In genomic region chr2:105752691-105753090, GRCh38 we compare ENCODE assay signal across 25 cellular contexts. TPM values are rescaled to one million over a fixed set of nuclear protein-coding genes. Genes with fewer than 3 reads are reported as not detected.
DNase-seq lines count a peak whose midpoint lies in the region; ATAC-seq and TF ChIP-seq lines count a peak whose summit lies in the region.
"Had no signal": no experiment of that assay in that cellular context is flagged by ENCODE, and none has a peak within 500 bp of the region (broad histone marks: within the 10 kb centered on the region; RNA-seq: fewer than 3 reads in every experiment).

No MANE protein-coding gene starts in this region.

- intact Hi-C loops in upper lobe of right lung (cut with DNase I), result no loop called here

- TF ChIP-seq CTCF in upper lobe of right lung (IDR thresholded peaks at IDR 0.05), result no peak

- H3K4me3 ChIP-seq in upper lobe of right lung, result no peak overlapping the region
- H3K4me3 ChIP-seq: heart right ventricle, SJSA1, testis had no signal

- H3K4me1 ChIP-seq in upper lobe of right lung, result peaks cover 34% of the 10 kb centered on the region

- H3K4me3 Mint-ChIP-seq in activated naive CD4-positive, alpha-beta T cell treated with anti-CD3 and anti-CD28 coated beads, Interleukin-2, amount 10 ng/mL, durations not matched to agents 7 days and 5 days, result no peak overlapping the region
- H3K4me3 Mint-ChIP-seq in T-helper 17 cell, result peak overlapping the region; percentile 86
- H3K4me3 Mint-ChIP-seq in activated naive CD8-positive, alpha-beta T cell treated with anti-CD3 and anti-CD28 coated beads, Interleukin-2, amount 10 ng/mL, durations not matched to agents 7 days and 5 days, result peak overlapping the region; percentile 58
- H3K4me3 Mint-ChIP-seq in stimulated activated effector memory CD8-positive, alpha-beta T cell treated with anti-CD3 and anti-CD28 coated beads, Interleukin-12 subunit alpha, Interleukin-12 subunit beta, amount 100 ng/mL, for 72 hours, result peak overlapping the region; percentile 67
- H3K4me3 Mint-ChIP-seq: nephron progenitor cell had no signal

- CTCF ChIA-PET in activated naive CD4-positive, alpha-beta T cell treated with anti-CD3 and anti-CD28 coated beads, Interleukin-2, amount 10 ng/mL, durations not matched to agents 7 days and 5 days (lab: Charles Lee), result interaction anchor here (1.1 to 1.5 kb wide), 2 partner anchors 22 to 176 kb away, joined by 4 to 5 read pairs; no protein-coding TSS in a partner anchor

- peak overlapping the region; percentile 98 for H3K27ac Mint-ChIP-seq in activated naive CD4-positive, alpha-beta T cell treated with anti-CD3 and anti-CD28 coated beads, Interleukin-2, amount 10 ng/mL, durations not matched to agents 7 days and 5 days
- H3K27ac Mint-ChIP-seq in T-helper 17 cell, result peak overlapping the region; percentile 99
- H3K27ac Mint-ChIP-seq in activated naive CD8-positive, alpha-beta T cell treated with anti-CD3 and anti-CD28 coated beads, Interleukin-2, amount 10 ng/mL, durations not matched to agents 7 days and 5 days, result peak overlapping the region; percentile 85
- H3K27ac Mint-ChIP-seq in stimulated activated effector memory CD8-positive, alpha-beta T cell treated with anti-CD3 and anti-CD28 coated beads, Interleukin-12 subunit alpha, Interleukin-12 subunit beta, amount 100 ng/mL, for 72 hours, result peak overlapping the region; percentile 83
- H3K27ac Mint-ChIP-seq: nephron progenitor cell had no signal

- H3K27me3 Mint-ChIP-seq in activated naive CD4-positive, alpha-beta T cell treated with anti-CD3 and anti-CD28 coated beads, Interleukin-2, amount 10 ng/mL, durations not matched to agents 7 days and 5 days, result no peaks in the 10 kb centered on the region
- H3K27me3 Mint-ChIP-seq in T-helper 17 cell, result no peaks in the 10 kb centered on the region
- H3K27me3 Mint-ChIP-seq in activated naive CD8-positive, alpha-beta T cell treated with anti-CD3 and anti-CD28 coated beads, Interleukin-2, amount 10 ng/mL, durations not matched to agents 7 days and 5 days, result no peaks in the 10 kb centered on the region

- peaks cover 3% of the 10 kb centered on the region for H3K9me3 Mint-ChIP-seq in activated naive CD4-positive, alpha-beta T cell treated with anti-CD3 and anti-CD28 coated beads, Interleukin-2, amount 10 ng/mL, durations not matched to agents 7 days and 5 days
- no peaks in the 10 kb centered on the region for H3K9me3 Mint-ChIP-seq in activated naive CD8-positive, alpha-beta T cell treated with anti-CD3 and anti-CD28 coated beads, Interleukin-2, amount 10 ng/mL, durations not matched to agents 7 days and 5 days
- H3K9me3 Mint-ChIP-seq in stimulated activated effector memory CD8-positive, alpha-beta T cell treated with anti-CD3 and anti-CD28 coated beads, Interleukin-12 subunit alpha, Interleukin-12 subunit beta, amount 100 ng/mL, for 72 hours, result no peaks in the 10 kb centered on the region

- no peaks in the 10 kb centered on the region for H3K27me3 ChIP-seq in upper lobe of right lung
- H3K27me3 ChIP-seq: heart right ventricle, SJSA1, testis had no signal

- H3K36me3 Mint-ChIP-seq in activated naive CD4-positive, alpha-beta T cell treated with anti-CD3 and anti-CD28 coated beads, Interleukin-2, amount 10 ng/mL, durations not matched to agents 7 days and 5 days, result peaks cover 71% of the 10 kb centered on the region
- peaks cover 15% of the 10 kb centered on the region for H3K36me3 Mint-ChIP-seq in T-helper 17 cell (ENCODE audit: low read depth)
- H3K36me3 Mint-ChIP-seq in activated naive CD8-positive, alpha-beta T cell treated with anti-CD3 and anti-CD28 coated beads, Interleukin-2, amount 10 ng/mL, durations not matched to agents 7 days and 5 days, result peaks cover 45% of the 10 kb centered on the region
- peaks cover 66% of the 10 kb centered on the region for H3K36me3 Mint-ChIP-seq in stimulated activated effector memory CD8-positive, alpha-beta T cell treated with anti-CD3 and anti-CD28 coated beads, Interleukin-12 subunit alpha, Interleukin-12 subunit beta, amount 100 ng/mL, for 72 hours

- DNase-seq in activated naive CD4-positive, alpha-beta T cell treated with anti-CD3 and anti-CD28 coated beads, Interleukin-2, amount 10 ng/mL, durations not matched to agents 7 days and 5 days, result no peak
- DNase-seq in activated naive CD4-positive, alpha-beta T cell treated with anti-CD3 and anti-CD28 coated beads, Interleukin-2, amount 50 U/mL, for 16 hours, result no peak
- DNase-seq in T-helper 17 cell (no peak), kidney glomerular epithelial cell (lab: John Stamatoyannopoulos, UW) (no peak), upper lobe of right lung (no peak)
- no peak for DNase-seq in activated naive CD8-positive, alpha-beta T cell treated with anti-CD3 and anti-CD28 coated beads, Interleukin-2, amount 10 ng/mL, durations not matched to agents 7 days and 5 days
- no peak for DNase-seq in stimulated activated effector memory CD8-positive, alpha-beta T cell treated with anti-CD3 and anti-CD28 coated beads, Interleukin-12 subunit alpha, Interleukin-12 subunit beta, amount 100 ng/mL, for 72 hours (ENCODE audit: low spot score in 2 of 2)
- DNase-seq: activated gamma-delta T cell; central memory CD4-positive, alpha-beta T cell; DMS153; heart right ventricle; mesendoderm; NCI-H510A treated with DMSO at 0.1 percent for 48 hours; nephron progenitor cell; stimulated activated CD4-positive, alpha-beta T cell treated with anti-CD3 and anti-CD28 coated beads, Interleukin-15, amount 100 ng/mL, for 24 hours; stimulated activated CD8-positive, alpha-beta memory T cell treated with anti-CD3 and anti-CD28 coated beads, Interleukin-4, amount 100 ng/mL, for 48 hours; testis had no signal

- ATAC-seq in T-helper 17 cell, result no peak
- ATAC-seq in activated naive CD8-positive, alpha-beta T cell treated with anti-CD3 and anti-CD28 coated beads, Interleukin-2, amount 10 ng/mL, durations not matched to agents 7 days and 5 days (ENCODE audit: low read depth), result no peak
- ATAC-seq in stimulated activated effector memory CD8-positive, alpha-beta T cell treated with anti-CD3 and anti-CD28 coated beads, Interleukin-12 subunit alpha, Interleukin-12 subunit beta, amount 100 ng/mL, for 72 hours, result no peak
- ATAC-seq in HG02642 (IDR thresholded peaks at IDR 0.05; ENCODE audit: poor library complexity, unreplicated experiment), result no peak
- no peak for ATAC-seq in upper lobe of right lung
- ATAC-seq: heart right ventricle, left lobe of liver, Panc1, sciatic nerve had no signal

- no peaks in the 10 kb centered on the region for H3K9me3 ChIP-seq in T-helper 17 cell (ENCODE audit: control insufficient read depth, low read length, poor library complexity, severe bottlenecking)
- H3K9me3 ChIP-seq in upper lobe of right lung, result no peaks in the 10 kb centered on the region
- H3K9me3 ChIP-seq: heart right ventricle, SJSA1, testis had no signal

- peaks cover 100% of the 10 kb centered on the region for H3K4me1 Mint-ChIP-seq in activated naive CD4-positive, alpha-beta T cell treated with anti-CD3 and anti-CD28 coated beads, Interleukin-2, amount 10 ng/mL, durations not matched to agents 7 days and 5 days
- peaks cover 79% of the 10 kb centered on the region for H3K4me1 Mint-ChIP-seq in T-helper 17 cell
- H3K4me1 Mint-ChIP-seq in activated naive CD8-positive, alpha-beta T cell treated with anti-CD3 and anti-CD28 coated beads, Interleukin-2, amount 10 ng/mL, durations not matched to agents 7 days and 5 days, result peaks cover 83% of the 10 kb centered on the region
- H3K4me1 Mint-ChIP-seq in stimulated activated effector memory CD8-positive, alpha-beta T cell treated with anti-CD3 and anti-CD28 coated beads, Interleukin-12 subunit alpha, Interleukin-12 subunit beta, amount 100 ng/mL, for 72 hours, result peaks cover 94% of the 10 kb centered on the region

- H3K27ac ChIP-seq in upper lobe of right lung, result no peak overlapping the region
- H3K27ac ChIP-seq: epithelial cell of prostate, HL-60, SJSA1, VCaP had no signal

- POLR2A ChIA-PET in activated naive CD8-positive, alpha-beta T cell treated with anti-CD3 and anti-CD28 coated beads, Interleukin-2, amount 10 ng/mL, durations not matched to agents 7 days and 5 days (lab: Charles Lee), result interaction anchor here (1.0 to 2.8 kb wide), 5 partner anchors 12 to 25 kb away, joined by 3 to 9 read pairs (median 7); no protein-coding TSS in a partner anchor

- no peaks in the 10 kb centered on the region for H3K36me3 ChIP-seq in upper lobe of right lung
- H3K36me3 ChIP-seq: heart right ventricle had no signal

RNA-seq across cellular contexts. Expression of gene NCK2, which starts 8.0 kb away (rescaled TPM):
- total RNA-seq in T-helper 17 cell (100 to 1,000 TPM; 114 to 151 TPM), upper lobe of right lung (49.7 TPM)
- total RNA-seq in activated naive CD8-positive, alpha-beta T cell treated with anti-CD3 and anti-CD28 coated beads, Interleukin-2, amount 10 ng/mL, durations not matched to agents 7 days and 5 days, result 10 to 100 TPM; 69.6 to 70.0 TPM
